In genomic region chr7:14389052-14389988, GRCh38 we compare ENCODE assay signal across 19 cellular contexts.
DNase-seq lines count a peak whose midpoint lies in the region; ATAC-seq and TF ChIP-seq lines count a peak whose summit lies in the region.
"Had no signal": no experiment of that assay in that cellular context is flagged by ENCODE, and none has a peak within 500 bp of the region (broad histone marks: within the 10 kb centered on the region; RNA-seq: fewer than 3 reads in every experiment).

No MANE protein-coding gene starts in this region.

- no peaks in the 10 kb centered on the region for H3K9me2 ChIP-seq in GM23338 (ENCODE audit: insufficient read depth)

- whole genome bisulfite sequencing in right lobe of liver (ENCODE audit: insufficient coverage, low coverage, low lambda C conversion rate, missing lambda C conversion rate), result 44% methylated on average over 10 of the region's 10 CpGs

- DNase-seq in GM23338 (ENCODE audit: low spot score) (no peak), NCI-H146 (lab: John Stamatoyannopoulos, UW) (peak; percentile 95), NCI-H510A treated with DMSO at 0.1 percent for 48 hours (lab: John Stamatoyannopoulos, UW) (peak; percentile 73), right lobe of liver (no peak), omental fat pad (ENCODE audit: low spot score) (no peak), GF-D8 (lab: John Stamatoyannopoulos, UW) (no peak)
- DNase-seq: activated CD4-positive, alpha-beta T cell treated with anti-CD3 and anti-CD28 coated beads for 1 hour; activated CD8-positive, alpha-beta memory T cell treated with anti-CD3 and anti-CD28 coated beads, Interleukin-2, amount 50 U/mL, for 4 hours; activated naive CD4-positive, alpha-beta T cell treated with anti-CD3 and anti-CD28 coated beads, Interleukin-2, amount 10 ng/mL, durations not matched to agents 7 days and 5 days; dermis blood vessel endothelial cell; esophagus squamous epithelium; kidney glomerular epithelial cell; ovary; Right ventricle myocardium superior; stimulated activated naive CD4-positive, alpha-beta T cell treated with Interleukin-2 at 50 U/mL for 16 hours; upper lobe of right lung had no signal

- ATAC-seq in GM23338 (no peak), right lobe of liver (peak; percentile 29 to 73 (median 58)), omental fat pad (ENCODE audit: low FRiP score) (no peak), HG02642 (IDR thresholded peaks at IDR 0.05; ENCODE audit: poor library complexity, unreplicated experiment) (no peak), HG03196 (IDR thresholded peaks at IDR 0.05; ENCODE audit: unreplicated experiment) (no peak)
- ATAC-seq: upper lobe of right lung had no signal

- no peaks in the 10 kb centered on the region for H3K27me3 ChIP-seq in GM23338 (ENCODE audit: insufficient read depth)
- no peaks in the 10 kb centered on the region for H3K27me3 ChIP-seq in right lobe of liver
- H3K27me3 ChIP-seq: esophagus squamous epithelium, ovary, upper lobe of right lung had no signal

- H2AFZ ChIP-seq in GM23338, result peak overlapping the region; percentile 23; the same call in 1 of the 2 replicates

- no peaks in the 10 kb centered on the region for H3K9me3 ChIP-seq in right lobe of liver
- H3K9me3 ChIP-seq: esophagus squamous epithelium, ovary, upper lobe of right lung had no signal

- intact Hi-C loops in right lobe of liver (cut with DNase I), result no loop called here

- H3K9me3 Mint-ChIP-seq in GM23338, result no peaks in the 10 kb centered on the region

- no peaks in the 10 kb centered on the region for H3F3A ChIP-seq in GM23338 (replicated peaks; ENCODE audit: low read depth)

- H3K27ac ChIP-seq in GM23338 (ENCODE audit: low read depth) (no peak overlapping the region), right lobe of liver (no peak overlapping the region)
- H3K27ac ChIP-seq: esophagus squamous epithelium, ovary, upper lobe of right lung had no signal

- no peak overlapping the region for H3K4me3 Mint-ChIP-seq in GM23338
- H3K4me3 Mint-ChIP-seq: activated naive CD4-positive, alpha-beta T cell treated with anti-CD3 and anti-CD28 coated beads, Interleukin-2, amount 10 ng/mL, durations not matched to agents 7 days and 5 days had no signal

- H3K36me3 ChIP-seq in GM23338 (ENCODE audit: insufficient read depth) (no peaks in the 10 kb centered on the region), right lobe of liver (no peaks in the 10 kb centered on the region)
- H3K36me3 ChIP-seq: esophagus squamous epithelium, ovary, upper lobe of right lung had no signal

- TF ChIP-seq CTCF in GM23338 (conservative IDR thresholded peaks at IDR 0.05; ENCODE audit: low read depth in 2 of 2), result no peak
- no peak for TF ChIP-seq CTCF in right lobe of liver (IDR thresholded peaks at IDR 0.05)
- TF ChIP-seq CTCF in omental fat pad (IDR thresholded peaks at IDR 0.05), result no peak

- H3K4me2 ChIP-seq in GM23338, result no peak overlapping the region
- H3K4me2 ChIP-seq: smooth muscle cell had no signal

- no peak overlapping the region for H3K27ac Mint-ChIP-seq in GM23338
- H3K27ac Mint-ChIP-seq: activated naive CD4-positive, alpha-beta T cell treated with anti-CD3 and anti-CD28 coated beads, Interleukin-2, amount 10 ng/mL, durations not matched to agents 7 days and 5 days had no signal

- H4K20me1 ChIP-seq in GM23338 (replicated peaks; ENCODE audit: insufficient read depth), result no peaks in the 10 kb centered on the region

- H3K79me2 ChIP-seq in GM23338 (replicated peaks; ENCODE audit: insufficient read depth), result no peaks in the 10 kb centered on the region

- no peaks in the 10 kb centered on the region for H3K27me3 Mint-ChIP-seq in GM23338 (ENCODE audit: insufficient read depth, low read depth, poor library complexity)
- H3K27me3 Mint-ChIP-seq: activated naive CD4-positive, alpha-beta T cell treated with anti-CD3 and anti-CD28 coated beads, Interleukin-2, amount 10 ng/mL, durations not matched to agents 7 days and 5 days had no signal

- H3K4me1 ChIP-seq in GM23338 (ENCODE audit: insufficient read depth) (no peaks in the 10 kb centered on the region), right lobe of liver (peaks cover 0 to 5% (median 0%) of the 10 kb centered on the region in 4 donors)
- H3K4me1 ChIP-seq: esophagus squamous epithelium, upper lobe of right lung had no signal

- H3K36me3 Mint-ChIP-seq in GM23338 (ENCODE audit: low read depth), result no peaks in the 10 kb centered on the region
- H3K36me3 Mint-ChIP-seq: activated naive CD4-positive, alpha-beta T cell treated with anti-CD3 and anti-CD28 coated beads, Interleukin-2, amount 10 ng/mL, durations not matched to agents 7 days and 5 days had no signal

- TF ChIP-seq POLR2A in right lobe of liver (IDR thresholded peaks at IDR 0.05), result no peak

- H3K4me1 Mint-ChIP-seq in GM23338, result peaks cover 3% of the 10 kb centered on the region; the same call in 1 of the 3 replicates
- H3K4me1 Mint-ChIP-seq: activated naive CD4-positive, alpha-beta T cell treated with anti-CD3 and anti-CD28 coated beads, Interleukin-2, amount 10 ng/mL, durations not matched to agents 7 days and 5 days had no signal

- no peak overlapping the region for H3K4me3 ChIP-seq in GM23338
- H3K4me3 ChIP-seq in right lobe of liver, result no peak overlapping the region
- H3K4me3 ChIP-seq: esophagus squamous epithelium, ovary, smooth muscle cell, upper lobe of right lung had no signal

TF ChIP-seq in GM23338, 12 proteins besides CTCF, POLR2A, EP300 and RAD21 (continues in another document):
- TF ChIP-seq ZNF114 (CRISPR knock-in tag; IDR thresholded peaks at IDR 0.05) (no peak), ZNF462 (CRISPR knock-in tag; IDR thresholded peaks at IDR 0.05) (no peak), JUNB (IDR thresholded peaks at IDR 0.05; ENCODE audit: unreplicated experiment) (no peak), CREB1 (CRISPR knock-in tag; IDR thresholded peaks at IDR 0.05; ENCODE audit: low read depth) (no peak), POLR2AphosphoS5 (IDR thresholded peaks at IDR 0.05; ENCODE audit: low read depth) (no peak), NANOG (IDR thresholded peaks at IDR 0.05; ENCODE audit: borderline replicate concordance) (no peak), ZNF331 (CRISPR knock-in tag; IDR thresholded peaks at IDR 0.05; ENCODE audit: low read depth) (no peak)

Comparison
In these comparisons a context has a peak if more than half of its experiments do, and no peak if none do; other contexts are left out.
1. ATAC-seq: peak in right lobe of liver (4 of 4); none in GM23338 (single experiment), omental fat pad (single experiment), HG02642 (single experiment) and HG03196 (single experiment).
2. DNase-seq: peak in NCI-H146 (single experiment) and NCI-H510A treated with DMSO at 0.1 percent for 48 hours (single experiment); none in GM23338 (single experiment), right lobe of liver (0 of 3), omental fat pad (single experiment) and GF-D8 (single experiment).